In the genomic region with DNA sequence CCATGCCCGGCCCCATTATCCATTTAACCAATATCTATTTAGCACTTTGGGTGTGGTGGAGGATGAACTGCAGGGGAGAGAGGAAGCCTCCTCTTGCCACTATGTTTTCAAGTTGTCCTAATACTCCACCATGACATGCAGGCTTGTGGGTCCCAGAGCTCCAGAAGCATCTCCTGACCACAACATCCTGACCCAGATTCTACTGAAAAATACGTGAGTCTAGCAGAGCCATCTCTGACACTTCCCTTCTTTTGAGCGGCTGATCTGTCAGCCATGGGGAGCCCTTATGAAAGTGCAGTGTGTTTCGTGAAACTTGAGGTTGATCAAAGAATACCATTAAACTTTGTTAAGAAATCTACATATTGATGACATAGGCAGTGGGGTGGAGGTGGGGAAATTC, we compare ENCODE assay signal across 7 cellular contexts.
A peak's percentile ranks its signal among the peaks of the same experiment; 100 is the strongest.
DNase-seq lines count a peak whose midpoint lies in the region.
"Not testable (repeated sequence)": the region's sequence is repeated elsewhere in the genome, so short reads cannot be mapped to it uniquely, and the experiment has no call there.

No MANE protein-coding gene starts in this region.

- not testable (repeated sequence) for H3K9me3 ChIP-seq in CD4-positive, alpha-beta memory T cell (ENCODE audit: control insufficient read depth in 1 of 2, low read length in 2 of 2)

- H3K36me3 ChIP-seq in CD4-positive, alpha-beta memory T cell (ENCODE audit: insufficient read depth, low read length), result not testable (repeated sequence)

- POLR2A ChIA-PET in CD4-positive, alpha-beta memory T cell (lab: Charles Lee; ENCODE audit: partially characterized antibody); activated CD4-positive, alpha-beta memory T cell treated with anti-CD3 and anti-CD28 coated beads for 36 hours (lab: Charles Lee): not testable (repeated sequence)

- H3K27me3 Mint-ChIP-seq in CD4-positive, alpha-beta memory T cell; T-helper 2 cell treated with Interferon-gamma antibody and Interleukin-4, amounts not matched to agents 5 μg/mL and 100 μg/mL, for 36 hours (ENCODE audit: low read depth); activated CD4-positive, alpha-beta memory T cell treated with anti-CD3 and anti-CD28 coated beads for 36 hours; activated T-helper 1 cell treated with anti-CD3 and anti-CD28 coated beads, Interleukin-12 subunit alpha, Interleukin-12 subunit beta, Interleukin-2, Interleukin-4 antibody, amounts not matched to agents 30 ng/mL and 10 ng/mL and 1 ng/mL, durations not matched to agents 14 hours and 24 hours and 36 hours (ENCODE audit: insufficient read depth); activated naive CD4-positive, alpha-beta T cell treated with anti-CD3 and anti-CD28 coated beads for 36 hours (ENCODE audit: low read depth): not testable (repeated sequence)

- H3K4me1 ChIP-seq in CD4-positive, alpha-beta memory T cell (ENCODE audit: insufficient read depth, low read length), result not testable (repeated sequence)

- peak overlapping the region in 7 of 8 donors; percentile 2 to 59 (median 32) for H3K4me3 Mint-ChIP-seq in CD4-positive, alpha-beta memory T cell
- not testable (repeated sequence) for H3K4me3 Mint-ChIP-seq in T-helper 2 cell treated with Interferon-gamma antibody and Interleukin-4, amounts not matched to agents 5 μg/mL and 100 μg/mL, for 36 hours; activated CD4-positive, alpha-beta memory T cell treated with anti-CD3 and anti-CD28 coated beads for 36 hours; activated T-helper 1 cell treated with anti-CD3 and anti-CD28 coated beads, Interleukin-12 subunit alpha, Interleukin-12 subunit beta, Interleukin-2, Interleukin-4 antibody, amounts not matched to agents 30 ng/mL and 10 ng/mL and 1 ng/mL, durations not matched to agents 14 hours and 24 hours and 36 hours; activated naive CD4-positive, alpha-beta T cell treated with anti-CD3 and anti-CD28 coated beads for 36 hours

- CTCF ChIA-PET in CD4-positive, alpha-beta memory T cell (lab: Charles Lee; ENCODE audit: partially characterized antibody); activated CD4-positive, alpha-beta memory T cell treated with anti-CD3 and anti-CD28 coated beads for 36 hours (lab: Charles Lee); activated naive CD4-positive, alpha-beta T cell treated with anti-CD3 and anti-CD28 coated beads for 36 hours (lab: Charles Lee): not testable (repeated sequence)

- DNase-seq in CD4-positive, alpha-beta memory T cell, result peak in 4 of 5 donors; percentile 21 to 61 (median 44)
- DNase-seq in T-helper 2 cell treated with Interferon-gamma antibody and Interleukin-4, amounts not matched to agents 5 μg/mL and 100 μg/mL, for 36 hours (ENCODE audit: low spot score), result peak; percentile 10
- DNase-seq in activated CD4-positive, alpha-beta memory T cell treated with anti-CD3 and anti-CD28 coated beads for 36 hours, result peak; percentile 37
- DNase-seq in activated T-helper 1 cell treated with anti-CD3 and anti-CD28 coated beads, Interleukin-12 subunit alpha, Interleukin-12 subunit beta, Interleukin-2, Interleukin-4 antibody, amounts not matched to agents 30 ng/mL and 10 ng/mL and 1 ng/mL, durations not matched to agents 14 hours and 24 hours and 36 hours (ENCODE audit: low spot score), result peak; percentile 4
- DNase-seq in activated naive CD4-positive, alpha-beta T cell treated with anti-CD3 and anti-CD28 coated beads for 36 hours, result peak; percentile 8
- peak; percentile 56 for DNase-seq in central memory CD4-positive, alpha-beta T cell
- DNase-seq in stimulated activated CD4-positive, alpha-beta T cell treated with anti-CD3 and anti-CD28 coated beads, Interleukin-4, amount 100 ng/mL, for 24 hours, result peak; percentile 23

- not testable (repeated sequence) for H3K36me3 Mint-ChIP-seq in CD4-positive, alpha-beta memory T cell; T-helper 2 cell treated with Interferon-gamma antibody and Interleukin-4, amounts not matched to agents 5 μg/mL and 100 μg/mL, for 36 hours (ENCODE audit: low read depth); activated CD4-positive, alpha-beta memory T cell treated with anti-CD3 and anti-CD28 coated beads for 36 hours; activated T-helper 1 cell treated with anti-CD3 and anti-CD28 coated beads, Interleukin-12 subunit alpha, Interleukin-12 subunit beta, Interleukin-2, Interleukin-4 antibody, amounts not matched to agents 30 ng/mL and 10 ng/mL and 1 ng/mL, durations not matched to agents 14 hours and 24 hours and 36 hours (ENCODE audit: low read depth); activated naive CD4-positive, alpha-beta T cell treated with anti-CD3 and anti-CD28 coated beads for 36 hours (ENCODE audit: low read depth)

- intact Hi-C loops in CD4-positive, alpha-beta memory T cell (cut with micrococcal nuclease); activated CD4-positive, alpha-beta memory T cell treated with anti-CD3 and anti-CD28 coated beads for 36 hours (cut with micrococcal nuclease); activated T-helper 1 cell treated with anti-CD3 and anti-CD28 coated beads, Interleukin-12 subunit alpha, Interleukin-12 subunit beta, Interleukin-2, Interleukin-4 antibody, amounts not matched to agents 30 ng/mL and 10 ng/mL and 1 ng/mL, durations not matched to agents 14 hours and 24 hours and 36 hours (cut with micrococcal nuclease); activated naive CD4-positive, alpha-beta T cell treated with anti-CD3 and anti-CD28 coated beads for 36 hours (cut with micrococcal nuclease): not testable (repeated sequence)

- peak overlapping the region; percentile 35 to 89 (median 79) for H3K27ac Mint-ChIP-seq in CD4-positive, alpha-beta memory T cell
- not testable (repeated sequence) for H3K27ac Mint-ChIP-seq in T-helper 2 cell treated with Interferon-gamma antibody and Interleukin-4, amounts not matched to agents 5 μg/mL and 100 μg/mL, for 36 hours
- H3K27ac Mint-ChIP-seq in activated CD4-positive, alpha-beta memory T cell treated with anti-CD3 and anti-CD28 coated beads for 36 hours, result peak overlapping the region; percentile 36
- peak overlapping the region; percentile 9 for H3K27ac Mint-ChIP-seq in activated T-helper 1 cell treated with anti-CD3 and anti-CD28 coated beads, Interleukin-12 subunit alpha, Interleukin-12 subunit beta, Interleukin-2, Interleukin-4 antibody, amounts not matched to agents 30 ng/mL and 10 ng/mL and 1 ng/mL, durations not matched to agents 14 hours and 24 hours and 36 hours
- H3K27ac Mint-ChIP-seq in activated naive CD4-positive, alpha-beta T cell treated with anti-CD3 and anti-CD28 coated beads for 36 hours, result peak overlapping the region; percentile 24

- H3K4me3 ChIP-seq in CD4-positive, alpha-beta memory T cell (ENCODE audit: low read length in 2 of 2), result not testable (repeated sequence)

- H3K4me1 Mint-ChIP-seq in CD4-positive, alpha-beta memory T cell, result peaks cover 4 to 13% (median 5%) of the 10 kb centered on the region in 4 donors
- H3K4me1 Mint-ChIP-seq in T-helper 2 cell treated with Interferon-gamma antibody and Interleukin-4, amounts not matched to agents 5 μg/mL and 100 μg/mL, for 36 hours (ENCODE audit: low read depth); activated T-helper 1 cell treated with anti-CD3 and anti-CD28 coated beads, Interleukin-12 subunit alpha, Interleukin-12 subunit beta, Interleukin-2, Interleukin-4 antibody, amounts not matched to agents 30 ng/mL and 10 ng/mL and 1 ng/mL, durations not matched to agents 14 hours and 24 hours and 36 hours (ENCODE audit: low read depth): not testable (repeated sequence)
- peaks cover 22% of the 10 kb centered on the region for H3K4me1 Mint-ChIP-seq in activated CD4-positive, alpha-beta memory T cell treated with anti-CD3 and anti-CD28 coated beads for 36 hours (ENCODE audit: low read depth)
- peaks cover 13% of the 10 kb centered on the region for H3K4me1 Mint-ChIP-seq in activated naive CD4-positive, alpha-beta T cell treated with anti-CD3 and anti-CD28 coated beads for 36 hours (ENCODE audit: low read depth)

- H3K27ac ChIP-seq in CD4-positive, alpha-beta memory T cell (ENCODE audit: low read depth, low read length), result not testable (repeated sequence)

- H3K27me3 ChIP-seq in CD4-positive, alpha-beta memory T cell (ENCODE audit: insufficient read depth, low read length), result not testable (repeated sequence)

- H3K9me3 Mint-ChIP-seq in CD4-positive, alpha-beta memory T cell; T-helper 2 cell treated with Interferon-gamma antibody and Interleukin-4, amounts not matched to agents 5 μg/mL and 100 μg/mL, for 36 hours; activated CD4-positive, alpha-beta memory T cell treated with anti-CD3 and anti-CD28 coated beads for 36 hours; activated T-helper 1 cell treated with anti-CD3 and anti-CD28 coated beads, Interleukin-12 subunit alpha, Interleukin-12 subunit beta, Interleukin-2, Interleukin-4 antibody, amounts not matched to agents 30 ng/mL and 10 ng/mL and 1 ng/mL, durations not matched to agents 14 hours and 24 hours and 36 hours; activated naive CD4-positive, alpha-beta T cell treated with anti-CD3 and anti-CD28 coated beads for 36 hours: not testable (repeated sequence)

Comparison
In these comparisons a context has a peak if more than half of its experiments do, and no peak if none do; other contexts are left out.
1. DNase-seq: peak in every context shown above with its lines; median percentile 56 in central memory CD4-positive, alpha-beta T cell; 44 in CD4-positive, alpha-beta memory T cell; 37 in activated CD4-positive, alpha-beta memory T cell treated with anti-CD3 and anti-CD28 coated beads for 36 hours; 23 in stimulated activated CD4-positive, alpha-beta T cell treated with anti-CD3 and anti-CD28 coated beads, Interleukin-4, amount 100 ng/mL, for 24 hours; 10 in T-helper 2 cell treated with Interferon-gamma antibody and Interleukin-4, amounts not matched to agents 5 μg/mL and 100 μg/mL, for 36 hours; 8 in activated naive CD4-positive, alpha-beta T cell treated with anti-CD3 and anti-CD28 coated beads for 36 hours; 4 in activated T-helper 1 cell treated with anti-CD3 and anti-CD28 coated beads, Interleukin-12 subunit alpha, Interleukin-12 subunit beta, Interleukin-2, Interleukin-4 antibody, amounts not matched to agents 30 ng/mL and 10 ng/mL and 1 ng/mL, durations not matched to agents 14 hours and 24 hours and 36 hours.